ENCODE assay signal across 16 cellular contexts in the genomic region with DNA sequence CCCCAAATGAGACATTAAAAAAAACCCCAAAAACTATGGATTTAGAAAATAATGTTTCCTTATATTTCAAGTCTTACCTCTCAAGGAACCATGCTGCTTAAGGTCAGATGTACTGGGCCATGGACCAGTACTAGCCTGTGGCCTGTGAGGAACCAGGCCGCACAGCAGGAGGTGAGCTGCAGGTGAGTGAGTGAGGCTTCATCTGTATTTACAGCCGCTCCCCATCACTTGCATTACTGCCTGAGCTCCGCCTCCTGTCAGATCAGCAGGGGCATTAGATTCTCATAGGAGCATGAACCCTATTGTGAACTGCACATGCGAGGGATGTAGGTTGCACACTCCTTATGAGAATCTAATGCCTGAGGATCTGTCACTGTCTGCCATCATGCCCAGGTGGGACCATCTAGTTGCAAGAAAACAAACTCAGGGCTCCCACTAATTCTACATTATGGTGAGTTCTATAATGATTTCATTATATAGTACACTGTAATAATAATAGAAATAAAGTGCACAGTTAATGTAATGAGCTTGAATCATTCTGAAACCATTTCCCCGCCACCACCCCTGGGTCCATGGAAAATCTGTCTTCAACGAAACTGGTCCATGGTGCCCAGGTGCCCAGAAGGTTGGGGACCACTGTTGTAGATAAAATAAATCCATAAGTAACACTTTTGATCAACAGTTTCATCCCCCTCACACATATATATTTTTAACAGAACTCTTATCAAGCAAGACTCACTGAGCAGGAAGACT.
A peak's percentile ranks its signal among the peaks of the same experiment; 100 is the strongest.
DNase-seq lines count a peak whose midpoint lies in the region; ATAC-seq and TF ChIP-seq lines count a peak whose summit lies in the region.
"Had no signal": no experiment of that assay in that cellular context is flagged by ENCODE, and none has a peak within 500 bp of the region (broad histone marks: within the 10 kb centered on the region; RNA-seq: fewer than 3 reads in every experiment).

No MANE protein-coding gene starts in this region.

- intact Hi-C loops in activated CD8-positive, alpha-beta T cell treated with anti-CD3 and anti-CD28 coated beads for 36 hours (cut with micrococcal nuclease), result no loop called here
- intact Hi-C loops in left lung (cut with DNase I) (no loop called here), stomach (cut with DNase I; ENCODE audit: low total_unique reads) (no loop called here), ovary (cut with DNase I) (no loop called here)

- H3K4me3 ChIP-seq in brain microvascular endothelial cell (ENCODE audit: low read depth, low read length) (no peak overlapping the region), left lung (no peak overlapping the region), stomach (no peak overlapping the region), ovary (no peak overlapping the region)
- H3K4me3 ChIP-seq: esophagus squamous epithelium, vagina had no signal

- CTCF ChIA-PET in activated CD8-positive, alpha-beta T cell treated with anti-CD3 and anti-CD28 coated beads for 36 hours (lab: Charles Lee), result interaction anchor here (0.8 kb wide), 1 partner anchor 9 kb away, joined by 4 read pairs; no protein-coding TSS in a partner anchor
- CTCF ChIA-PET in activated CD8-positive, alpha-beta T cell treated with anti-CD3 and anti-CD28 coated beads, Interleukin-2, amount 10 ng/mL, durations not matched to agents 7 days and 5 days (lab: Charles Lee), result no interaction called here

- no peaks in the 10 kb centered on the region for H3K36me3 Mint-ChIP-seq in activated CD8-positive, alpha-beta T cell treated with anti-CD3 and anti-CD28 coated beads for 36 hours (ENCODE audit: low read depth)
- no peaks in the 10 kb centered on the region for H3K36me3 Mint-ChIP-seq in activated CD8-positive, alpha-beta T cell treated with anti-CD3 and anti-CD28 coated beads, Interleukin-2, amount 10 ng/mL, durations not matched to agents 7 days and 5 days (ENCODE audit: low read depth)
- H3K36me3 Mint-ChIP-seq: CD8-positive, alpha-beta T cell; naive thymus-derived CD4-positive, alpha-beta T cell had no signal

- H3K36me3 ChIP-seq in brain microvascular endothelial cell (replicated peaks) (peaks cover 41% of the 10 kb centered on the region), left lung (peaks cover 0 to 53% of the 10 kb centered on the region in 2 donors), stomach (peaks cover 7 to 89% (median 71%) of the 10 kb centered on the region in 4 donors), ovary (no peaks in the 10 kb centered on the region)

- peak overlapping the region; percentile 28 for H3K27ac Mint-ChIP-seq in activated CD8-positive, alpha-beta T cell treated with anti-CD3 and anti-CD28 coated beads for 36 hours
- no peak overlapping the region for H3K27ac Mint-ChIP-seq in activated CD8-positive, alpha-beta T cell treated with anti-CD3 and anti-CD28 coated beads, Interleukin-2, amount 10 ng/mL, durations not matched to agents 7 days and 5 days
- H3K27ac Mint-ChIP-seq: CD8-positive, alpha-beta T cell; naive thymus-derived CD4-positive, alpha-beta T cell; T-helper 17 cell had no signal

- H3K4me3 Mint-ChIP-seq in activated CD8-positive, alpha-beta T cell treated with anti-CD3 and anti-CD28 coated beads for 36 hours, result no peak overlapping the region
- H3K4me3 Mint-ChIP-seq in activated CD8-positive, alpha-beta T cell treated with anti-CD3 and anti-CD28 coated beads, Interleukin-2, amount 10 ng/mL, durations not matched to agents 7 days and 5 days, result no peak overlapping the region
- H3K4me3 Mint-ChIP-seq: CD8-positive, alpha-beta T cell; naive thymus-derived CD4-positive, alpha-beta T cell; stimulated activated naive CD8-positive, alpha-beta T cell treated with anti-CD3 and anti-CD28 coated beads, Interleukin-15, amount 100 ng/mL, for 72 hours; T-helper 17 cell had no signal

- in situ Hi-C loops in brain microvascular endothelial cell (cut with HindIII; ENCODE audit: low pct_ligation_motif_present, low sequenced_read_pairs), result no loop called here

- TF ChIP-seq CTCF in activated CD8-positive, alpha-beta T cell treated with anti-CD3 and anti-CD28 coated beads for 36 hours (IDR thresholded peaks at IDR 0.05), result no peak
- no peak for TF ChIP-seq CTCF in brain microvascular endothelial cell (IDR thresholded peaks at IDR 0.05; ENCODE audit: low read depth, low read length, missing control alignments)
- TF ChIP-seq CTCF in left lung (IDR thresholded peaks at IDR 0.05), result no peak
- TF ChIP-seq CTCF in stomach (IDR thresholded peaks at IDR 0.05), result no peak
- no peak for TF ChIP-seq CTCF in ovary (IDR thresholded peaks at IDR 0.05)

- H3K9me3 ChIP-seq in left lung (no peaks in the 10 kb centered on the region), stomach (no peaks in the 10 kb centered on the region), ovary (no peaks in the 10 kb centered on the region)
- H3K9me3 ChIP-seq: esophagus squamous epithelium, vagina had no signal

- peaks cover 5% of the 10 kb centered on the region for H3K4me1 Mint-ChIP-seq in activated CD8-positive, alpha-beta T cell treated with anti-CD3 and anti-CD28 coated beads for 36 hours (ENCODE audit: low read depth)
- no peaks in the 10 kb centered on the region for H3K4me1 Mint-ChIP-seq in activated CD8-positive, alpha-beta T cell treated with anti-CD3 and anti-CD28 coated beads, Interleukin-2, amount 10 ng/mL, durations not matched to agents 7 days and 5 days (ENCODE audit: low read depth)
- H3K4me1 Mint-ChIP-seq: stimulated activated naive CD8-positive, alpha-beta T cell treated with anti-CD3 and anti-CD28 coated beads, Interleukin-15, amount 100 ng/mL, for 72 hours had no signal

- H3K27ac ChIP-seq in brain microvascular endothelial cell (peak overlapping the region; percentile 83), left lung (peak overlapping the region in 1 of 2 donors; percentile 50), stomach (peak overlapping the region; percentile 32 to 78 (median 51)), ovary (no peak overlapping the region)
- H3K27ac ChIP-seq: esophagus squamous epithelium, vagina had no signal

- TF ChIP-seq POLR2A in stomach (IDR thresholded peaks at IDR 0.05) (no peak), ovary (IDR thresholded peaks at IDR 0.05) (no peak)

- WGBS in stomach, 5 donors, result 62 to 87% (median 72%) methylated on average over 6 of the region's 6 CpGs
- WGBS in ovary, 3 donors, result 95 to 98% (median 97%) methylated on average over 6 of the region's 6 CpGs

- no peaks in the 10 kb centered on the region for H3K27me3 Mint-ChIP-seq in activated CD8-positive, alpha-beta T cell treated with anti-CD3 and anti-CD28 coated beads for 36 hours
- no peaks in the 10 kb centered on the region for H3K27me3 Mint-ChIP-seq in activated CD8-positive, alpha-beta T cell treated with anti-CD3 and anti-CD28 coated beads, Interleukin-2, amount 10 ng/mL, durations not matched to agents 7 days and 5 days (ENCODE audit: low read depth)

- POLR2A ChIA-PET in activated CD8-positive, alpha-beta T cell treated with anti-CD3 and anti-CD28 coated beads for 36 hours (lab: Charles Lee), result no interaction called here
- POLR2A ChIA-PET in activated CD8-positive, alpha-beta T cell treated with anti-CD3 and anti-CD28 coated beads, Interleukin-2, amount 10 ng/mL, durations not matched to agents 7 days and 5 days (lab: Charles Lee), result no interaction called here

- H3K9me3 Mint-ChIP-seq in activated CD8-positive, alpha-beta T cell treated with anti-CD3 and anti-CD28 coated beads for 36 hours, result no peaks in the 10 kb centered on the region
- no peaks in the 10 kb centered on the region for H3K9me3 Mint-ChIP-seq in activated CD8-positive, alpha-beta T cell treated with anti-CD3 and anti-CD28 coated beads, Interleukin-2, amount 10 ng/mL, durations not matched to agents 7 days and 5 days (ENCODE audit: insufficient read depth)
- H3K9me3 Mint-ChIP-seq: CD8-positive, alpha-beta T cell; naive thymus-derived CD4-positive, alpha-beta T cell; stimulated activated naive CD8-positive, alpha-beta T cell treated with anti-CD3 and anti-CD28 coated beads, Interleukin-15, amount 100 ng/mL, for 72 hours had no signal

- H3K4me1 ChIP-seq in left lung (peaks cover 0 to 7% of the 10 kb centered on the region in 2 donors), stomach (peaks cover 0 to 27% (median 10%) of the 10 kb centered on the region in 4 donors), ovary (ENCODE audit: insufficient read depth) (no peaks in the 10 kb centered on the region)
- H3K4me1 ChIP-seq: esophagus squamous epithelium, vagina had no signal

- no peak for TF ChIP-seq EP300 in stomach (IDR thresholded peaks at IDR 0.05)
- no peak for TF ChIP-seq EP300 in ovary (IDR thresholded peaks at IDR 0.05)

- H3K27me3 ChIP-seq in brain microvascular endothelial cell (replicated peaks) (no peaks in the 10 kb centered on the region), left lung (no peaks in the 10 kb centered on the region), stomach (no peaks in the 10 kb centered on the region), ovary (no peaks in the 10 kb centered on the region)
- H3K27me3 ChIP-seq: esophagus squamous epithelium, vagina had no signal

- no peak for ATAC-seq in activated CD8-positive, alpha-beta T cell treated with anti-CD3 and anti-CD28 coated beads for 36 hours
- no peak for ATAC-seq in activated CD8-positive, alpha-beta T cell treated with anti-CD3 and anti-CD28 coated beads, Interleukin-2, amount 10 ng/mL, durations not matched to agents 7 days and 5 days
- ATAC-seq in left lung (peak; percentile 3), HG03095 (IDR thresholded peaks at IDR 0.05; ENCODE audit: unreplicated experiment) (no peak)
- ATAC-seq: CD8-positive, alpha-beta T cell; naive thymus-derived CD4-positive, alpha-beta T cell; T-helper 17 cell had no signal

- DNase-seq in activated CD8-positive, alpha-beta T cell treated with anti-CD3 and anti-CD28 coated beads for 36 hours, result no peak
- no peak for DNase-seq in activated CD8-positive, alpha-beta T cell treated with anti-CD3 and anti-CD28 coated beads, Interleukin-2, amount 10 ng/mL, durations not matched to agents 7 days and 5 days
- DNase-seq in brain microvascular endothelial cell, result no peak
- DNase-seq in left lung, result no peak
- no peak for DNase-seq in stomach
- no peak for DNase-seq in ovary
- DNase-seq in activated CD4-positive, CD25-positive, alpha-beta regulatory T cell (lab: John Stamatoyannopoulos, UW), result no peak
- DNase-seq: CD8-positive, alpha-beta T cell; esophagus squamous epithelium; naive thymus-derived CD4-positive, alpha-beta T cell; NCI-H146; Right ventricle myocardium superior; stimulated activated naive CD8-positive, alpha-beta T cell treated with anti-CD3 and anti-CD28 coated beads, Interleukin-15, amount 100 ng/mL, for 72 hours; T-helper 17 cell had no signal

Comparison
In these comparisons a context has a peak if more than half of its experiments do, and no peak if none do; other contexts are left out.
1. H3K27ac ChIP-seq: peak in brain microvascular endothelial cell (single experiment) and stomach (5 of 5); none in ovary (0 of 2).